Comparison of ENCODE assay signal across 24 cellular contexts in genomic region chr9:81414836-81415235, GRCh38.
"Had no signal": no experiment of that assay in that cellular context is flagged by ENCODE, and none has a peak within 500 bp of the region (broad histone marks: within the 10 kb centered on the region; RNA-seq: fewer than 3 reads in every experiment).

No MANE protein-coding gene starts in this region.

- H3K36me3 ChIP-seq: left ventricle myocardium inferior, ovary, spleen, suprapubic skin, thoracic aorta, tibial artery, upper lobe of right lung, uterus had no signal

- DNase-seq: hypothalamus; immature natural killer cell; islet precursor cell; left ventricle myocardium inferior; midbrain; mucosa of descending colon; naive thymus-derived CD4-positive, alpha-beta T cell; ovary; retina; right cardiac atrium; small intestine; spleen; stimulated activated CD4-positive, alpha-beta T cell treated with anti-CD3 and anti-CD28 coated beads, Interleukin-4, amount 100 ng/mL, for 24 hours; stimulated activated naive CD4-positive, alpha-beta T cell; tibial artery; trophoblast cell; upper lobe of right lung; uterus had no signal

- H3K4me3 ChIP-seq: left ventricle myocardium inferior, lung, mucosa of descending colon, ovary, spleen, suprapubic skin, thoracic aorta, tibial artery, upper lobe of right lung, uterus had no signal

- H3K27me3 ChIP-seq: ovary, spleen, suprapubic skin, tibial artery, upper lobe of right lung, uterus had no signal

- ATAC-seq: mucosa of descending colon; naive thymus-derived CD4-positive, alpha-beta T cell; natural killer cell treated with Interleukin-12 subunit alpha and Interleukin-12 subunit beta and Interleukin-15 and Interleukin-18, amount 100 ng/mL, for 72 hours; right cardiac atrium; sciatic nerve; stimulated activated effector memory CD8-positive, alpha-beta T cell treated with anti-CD3 and anti-CD28 coated beads, Interleukin-12 subunit alpha, Interleukin-12 subunit beta, amount 100 ng/mL, for 72 hours; upper lobe of right lung had no signal
